15 cellular contexts compared by ENCODE assay signal in genomic region chr6:156824142-156824541, GRCh38.
"Had no signal": no experiment of that assay in that cellular context is flagged by ENCODE, and none has a peak within 500 bp of the region (broad histone marks: within the 10 kb centered on the region; RNA-seq: fewer than 3 reads in every experiment).

No MANE protein-coding gene starts in this region.

- H3K27me3 Mint-ChIP-seq: activated CD4-positive, alpha-beta T cell treated with anti-CD3 and anti-CD28 coated beads for 36 hours; activated CD8-positive, alpha-beta T cell treated with anti-CD3 and anti-CD28 coated beads for 36 hours had no signal

- H3K27ac Mint-ChIP-seq: activated CD4-positive, alpha-beta T cell treated with anti-CD3 and anti-CD28 coated beads for 36 hours; activated CD8-positive, alpha-beta T cell treated with anti-CD3 and anti-CD28 coated beads for 36 hours had no signal

- H3K27ac ChIP-seq: adrenal gland, coronary artery had no signal

- H3K4me3 ChIP-seq: adrenal gland, coronary artery, heart right ventricle had no signal

- ATAC-seq: activated CD4-positive, alpha-beta T cell treated with anti-CD3 and anti-CD28 coated beads for 36 hours; activated CD8-positive, alpha-beta T cell treated with anti-CD3 and anti-CD28 coated beads for 36 hours; heart right ventricle; left lobe of liver had no signal

- H3K9me3 Mint-ChIP-seq: activated CD8-positive, alpha-beta T cell treated with anti-CD3 and anti-CD28 coated beads for 36 hours had no signal

- FAIRE-seq: frontal cortex had no signal

- H3K36me3 ChIP-seq: adrenal gland had no signal

- H3K9me3 ChIP-seq: adrenal gland, heart right ventricle had no signal

- H3K27me3 ChIP-seq: adrenal gland, heart right ventricle had no signal

- DNase-seq: activated CD4-positive, alpha-beta T cell treated with anti-CD3 and anti-CD28 coated beads for 36 hours; activated CD8-positive, alpha-beta memory T cell treated with anti-CD3 and anti-CD28 coated beads, Interleukin-2, amount 50 U/mL, for 4 hours; activated CD8-positive, alpha-beta T cell treated with anti-CD3 and anti-CD28 coated beads for 36 hours; activated naive CD4-positive, alpha-beta T cell; adrenal gland; caudate nucleus; effector CD8-positive, alpha-beta T cell; heart right ventricle; islet precursor cell; mesendoderm; stimulated activated CD4-positive, alpha-beta T cell treated with anti-CD3 and anti-CD28 coated beads, Interleukin-15, amount 100 ng/mL, for 24 hours; stimulated activated CD4-positive, alpha-beta T cell treated with anti-CD3 and anti-CD28 coated beads, Interleukin-4, amount 100 ng/mL, for 24 hours had no signal

- H3K4me3 Mint-ChIP-seq: activated CD4-positive, alpha-beta T cell treated with anti-CD3 and anti-CD28 coated beads for 36 hours; activated CD8-positive, alpha-beta T cell treated with anti-CD3 and anti-CD28 coated beads for 36 hours had no signal
